In the genomic region with DNA sequence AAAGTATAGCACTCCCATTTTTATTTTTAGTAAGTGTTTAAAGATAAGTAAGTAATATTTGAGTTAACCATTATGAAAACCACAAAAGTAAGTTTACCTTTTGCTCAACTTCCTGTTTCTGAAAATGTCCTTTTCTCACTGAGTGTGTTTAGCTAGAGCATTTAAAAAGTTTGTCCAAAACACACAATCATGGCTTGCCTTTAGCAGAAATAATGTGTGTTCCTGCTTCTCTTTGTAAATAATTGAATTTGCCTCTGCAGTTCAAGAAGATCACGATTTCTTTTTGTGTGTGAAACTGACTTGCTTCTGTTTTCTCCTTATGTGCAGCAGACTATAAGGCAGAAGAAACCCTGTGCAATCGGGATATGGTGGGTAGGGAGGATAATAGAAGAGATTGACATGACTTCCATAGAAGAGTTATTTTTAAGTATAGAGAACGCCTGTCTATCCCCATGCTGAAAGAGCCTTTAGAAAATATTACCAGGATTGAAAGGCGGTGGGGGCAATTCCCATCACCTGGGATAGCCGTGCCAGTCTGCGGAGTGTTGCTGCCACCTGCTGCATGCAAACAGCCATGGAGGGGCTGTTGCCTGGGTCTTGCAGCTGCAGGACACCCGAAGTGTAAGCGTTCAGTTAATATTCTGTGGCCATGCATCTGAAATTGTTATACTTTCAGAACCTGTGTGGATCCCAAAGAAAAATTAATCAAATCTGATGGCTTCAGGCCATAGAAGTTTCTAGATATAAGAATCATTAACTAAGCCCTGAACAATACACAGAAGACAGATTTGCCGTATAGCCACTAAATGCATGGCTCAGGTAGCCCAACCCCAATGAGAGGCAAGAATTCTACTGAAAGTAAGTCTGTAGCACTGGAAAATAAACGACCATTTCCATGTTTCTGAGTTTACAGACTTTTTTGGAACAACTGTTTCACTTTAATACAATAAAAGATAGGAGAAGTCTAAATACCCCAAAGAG, we compare ENCODE assay signal across 9 cellular contexts. TPM values are rescaled to one million over a fixed set of nuclear protein-coding genes. Genes with fewer than 3 reads are reported as not detected.
DNase-seq lines count a peak whose midpoint lies in the region; ATAC-seq lines count a peak whose summit lies in the region.
"Had no signal": no experiment of that assay in that cellular context is flagged by ENCODE, and none has a peak within 500 bp of the region (broad histone marks: within the 10 kb centered on the region; RNA-seq: fewer than 3 reads in every experiment).

No MANE protein-coding gene starts in this region.

- 30% methylated on average over 10 of the region's 10 CpGs for WGBS in right cardiac atrium

- peak; percentile 3 for DNase-seq in DMS114 treated with DMSO at 0.1 percent for 48 hours (lab: John Stamatoyannopoulos, UW; ENCODE audit: unreplicated experiment)
- DNase-seq in RPMI8226: peak; percentile 49
- peak; percentile 70 for DNase-seq in activated naive CD4-positive, alpha-beta T cell treated with Interleukin-2 at 50 U/mL for 16 hours
- peak; percentile 20 to 67 (median 63) for DNase-seq in right cardiac atrium
- DNase-seq in stimulated activated CD4-positive, alpha-beta T cell treated with anti-CD3 and anti-CD28 coated beads, Interleukin-12 subunit alpha, Interleukin-12 subunit beta, amount 100 ng/mL, for 48 hours (ENCODE audit: low read depth in 2 of 3, low spot score in 1 of 3): peak in 2 of 3 donors; percentile 33 to 50
- DNase-seq in G401 (ENCODE audit: low spot score): no peak

- ATAC-seq in GM19463 (IDR thresholded peaks at IDR 0.05; ENCODE audit: unreplicated experiment) (peak; percentile 59), HG03469 (IDR thresholded peaks at IDR 0.05; ENCODE audit: unreplicated experiment) (peak; percentile 51), right cardiac atrium (peak; percentile 54 to 64)

- no peak overlapping the region for H3K27ac ChIP-seq in right cardiac atrium (ENCODE audit: low read length)

- in situ Hi-C loops in G401 (cut with HindIII; ENCODE audit: low sequenced_read_pairs): no loop called here

- H3K4me3 ChIP-seq in right cardiac atrium (ENCODE audit: low read length): no peak overlapping the region

- H3K27me3 ChIP-seq in right cardiac atrium (ENCODE audit: control insufficient read depth, insufficient read depth): no peaks in the 10 kb centered on the region

- intact Hi-C loops in right cardiac atrium (cut with DNase I): no loop called here

- no peaks in the 10 kb centered on the region for H3K4me1 ChIP-seq in right cardiac atrium (ENCODE audit: control insufficient read depth, insufficient read depth, low read length)

- no peaks in the 10 kb centered on the region for H3K9me3 ChIP-seq in right cardiac atrium (ENCODE audit: control insufficient read depth, low read length)

RNA-seq across cellular contexts. Expression of gene CD96, which starts 2.4 kb away (rescaled TPM):
- 1 to 10 TPM in 1 of 4 donors, under 1 TPM in 3; 0.14 to 1.9 (median 0.49) TPM for total RNA-seq in right cardiac atrium
- polyA plus RNA-seq in right cardiac atrium: 0.16 TPM
- not detected in 2 replicates for total RNA-seq in G401 (2014; rRNA removed; shearing (Covaris generic))
- total RNA-seq: frontal cortex had no signal

RNA-seq across cellular contexts. Expression of gene ZBED2, which starts 55.5 kb away (rescaled TPM):
- total RNA-seq in right cardiac atrium: not detected
- not detected for polyA plus RNA-seq in right cardiac atrium
- total RNA-seq in G401 (2014; rRNA removed; shearing (Covaris generic)): not detected in 2 replicates
- total RNA-seq: frontal cortex had no signal
